1 cellular context compared by ENCODE assay signal in the genomic region with DNA sequence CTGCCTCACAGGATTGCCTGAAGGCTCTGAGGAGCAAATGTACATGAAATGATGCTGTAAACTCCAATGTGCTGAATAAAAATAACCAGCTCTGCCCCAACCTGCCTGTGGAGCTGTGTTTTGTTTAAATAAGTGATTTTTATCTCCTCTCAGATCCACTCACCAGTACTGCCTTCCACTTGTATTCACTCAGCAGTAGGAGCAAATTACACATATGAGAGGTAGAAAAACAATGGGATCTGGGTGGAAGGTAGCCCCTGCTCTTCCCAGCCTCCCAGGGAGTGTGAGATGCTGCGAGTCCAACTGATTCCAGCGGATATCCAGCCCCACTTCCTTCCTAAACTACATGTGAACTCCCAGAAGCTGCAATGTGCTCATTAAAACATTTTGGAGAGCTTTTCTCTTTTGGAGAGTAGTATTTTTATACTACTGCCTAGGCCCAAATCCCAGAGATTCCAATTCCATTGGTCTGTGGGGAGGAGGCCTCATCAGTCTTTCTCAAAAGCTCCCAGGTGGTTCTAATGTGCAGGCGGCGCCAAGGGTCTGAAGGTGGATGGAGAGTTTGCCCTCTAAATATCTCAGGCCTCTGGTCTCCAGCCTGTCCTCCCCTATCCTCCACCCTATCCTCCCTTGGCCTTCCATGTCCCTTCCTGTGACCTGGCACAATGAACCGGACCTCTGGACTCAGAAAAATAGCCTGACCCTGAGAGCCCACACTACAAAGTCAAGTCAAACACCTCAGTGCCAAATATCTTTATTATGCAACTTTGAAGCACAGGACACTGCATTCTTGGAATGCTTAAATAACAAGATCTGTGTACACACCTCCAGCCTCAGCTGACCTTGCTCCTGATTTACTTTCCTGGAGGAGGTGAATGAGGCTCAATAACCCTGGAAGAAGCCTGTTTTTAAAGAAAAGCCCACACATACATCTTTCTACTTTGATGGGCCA.
TF ChIP-seq lines count a peak whose summit lies in the region.

No MANE protein-coding gene starts in this region.

TF ChIP-seq in HepG2, 621 proteins besides CTCF, POLR2A, EP300 and RAD21 (continued from another document and continues in another):
- TF ChIP-seq, protein P1, sequence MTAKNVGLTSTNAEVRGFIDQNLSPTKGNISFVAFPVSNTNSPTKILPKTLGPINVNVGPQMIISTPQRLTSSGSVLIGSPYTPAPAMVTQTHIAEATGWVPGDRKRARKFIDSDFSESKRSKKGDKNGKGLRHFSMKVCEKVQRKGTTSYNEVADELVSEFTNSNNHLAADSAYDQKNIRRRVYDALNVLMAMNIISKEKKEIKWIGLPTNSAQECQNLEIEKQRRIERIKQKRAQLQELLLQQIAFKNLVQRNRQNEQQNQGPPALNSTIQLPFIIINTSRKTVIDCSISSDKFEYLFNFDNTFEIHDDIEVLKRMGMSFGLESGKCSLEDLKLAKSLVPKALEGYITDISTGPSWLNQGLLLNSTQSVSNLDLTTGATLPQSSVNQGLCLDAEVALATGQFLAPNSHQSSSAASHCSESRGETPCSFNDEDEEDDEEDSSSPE (CRISPR knock-in tag; IDR thresholded peaks at IDR 0.05) = 0 out of 2 replicates have a peak, but pooled peaks have one; percentile 35
- TF ChIP-seq, protein P2, sequence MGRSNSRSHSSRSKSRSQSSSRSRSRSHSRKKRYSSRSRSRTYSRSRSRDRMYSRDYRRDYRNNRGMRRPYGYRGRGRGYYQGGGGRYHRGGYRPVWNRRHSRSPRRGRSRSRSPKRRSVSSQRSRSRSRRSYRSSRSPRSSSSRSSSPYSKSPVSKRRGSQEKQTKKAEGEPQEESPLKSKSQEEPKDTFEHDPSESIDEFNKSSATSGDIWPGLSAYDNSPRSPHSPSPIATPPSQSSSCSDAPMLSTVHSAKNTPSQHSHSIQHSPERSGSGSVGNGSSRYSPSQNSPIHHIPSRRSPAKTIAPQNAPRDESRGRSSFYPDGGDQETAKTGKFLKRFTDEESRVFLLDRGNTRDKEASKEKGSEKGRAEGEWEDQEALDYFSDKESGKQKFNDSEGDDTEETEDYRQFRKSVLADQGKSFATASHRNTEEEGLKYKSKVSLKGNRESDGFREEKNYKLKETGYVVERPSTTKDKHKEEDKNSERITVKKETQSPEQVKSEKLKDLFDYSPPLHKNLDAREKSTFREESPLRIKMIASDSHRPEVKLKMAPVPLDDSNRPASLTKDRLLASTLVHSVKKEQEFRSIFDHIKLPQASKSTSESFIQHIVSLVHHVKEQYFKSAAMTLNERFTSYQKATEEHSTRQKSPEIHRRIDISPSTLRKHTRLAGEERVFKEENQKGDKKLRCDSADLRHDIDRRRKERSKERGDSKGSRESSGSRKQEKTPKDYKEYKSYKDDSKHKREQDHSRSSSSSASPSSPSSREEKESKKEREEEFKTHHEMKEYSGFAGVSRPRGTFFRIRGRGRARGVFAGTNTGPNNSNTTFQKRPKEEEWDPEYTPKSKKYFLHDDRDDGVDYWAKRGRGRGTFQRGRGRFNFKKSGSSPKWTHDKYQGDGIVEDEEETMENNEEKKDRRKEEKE (IDR thresholded peaks at IDR 0.05) = no peak
- TF ChIP-seq ELF3 (CRISPR knock-in tag; IDR thresholded peaks at IDR 0.05) (peak; percentile 89), HDAC1 (CRISPR knock-in tag; IDR thresholded peaks at IDR 0.05) (peak; percentile 91), ZNF296 (CRISPR knock-in tag; conservative IDR thresholded peaks at IDR 0.05) (no peak), SOX5 (CRISPR knock-in tag; IDR thresholded peaks at IDR 0.05; ENCODE audit: borderline replicate concordance) (peak; percentile 95), ZMYM3 (CRISPR knock-in tag; IDR thresholded peaks at IDR 0.05) (peak; percentile 64), ZNF12 (CRISPR knock-in tag; IDR thresholded peaks at IDR 0.05) (no peak), NFKBIZ (CRISPR knock-in tag; IDR thresholded peaks at IDR 0.05) (peak; percentile 71), JARID2 (CRISPR knock-in tag; IDR thresholded peaks at IDR 0.05; ENCODE audit: insufficient replicate concordance) (no peak), ZFY (CRISPR knock-in tag; IDR thresholded peaks at IDR 0.05) (no peak; the same call in 1 of the 2 replicates), SRF (IDR thresholded peaks at IDR 0.05; ENCODE audit: low read depth, low read length) (no peak), TCF7L2 (IDR thresholded peaks at IDR 0.05; ENCODE audit: low read depth, low read length) (no peak), ZKSCAN1 (IDR thresholded peaks at IDR 0.05; ENCODE audit: low read length) (no peak), ELF1 (CRISPR knock-in tag; IDR thresholded peaks at IDR 0.05) (no peak), ZNF552 (CRISPR knock-in tag; IDR thresholded peaks at IDR 0.05; ENCODE audit: borderline replicate concordance) (no peak), ZNF720 (CRISPR knock-in tag; IDR thresholded peaks at IDR 0.05) (no peak), THAP11 (CRISPR knock-in tag; IDR thresholded peaks at IDR 0.05) (peak; percentile 71), ZNF337 (CRISPR knock-in tag; IDR thresholded peaks at IDR 0.05; ENCODE audit: borderline replicate concordance, low read depth) (no peak), POGZ (CRISPR knock-in tag; IDR thresholded peaks at IDR 0.05) (peak; percentile 74; the same call in 1 of the 2 replicates), ZBTB38 (CRISPR knock-in tag; IDR thresholded peaks at IDR 0.05) (no peak), SMARCE1 (IDR thresholded peaks at IDR 0.05; ENCODE audit: borderline replicate concordance) (no peak), TCF7 (IDR thresholded peaks at IDR 0.05; ENCODE audit: low read depth) (peak; percentile 96), STAG1 (CRISPR knock-in tag; IDR thresholded peaks at IDR 0.05) (0 out of 2 replicates have a peak, but pooled peaks have one; percentile 8)
- TF ChIP-seq, protein P3, sequence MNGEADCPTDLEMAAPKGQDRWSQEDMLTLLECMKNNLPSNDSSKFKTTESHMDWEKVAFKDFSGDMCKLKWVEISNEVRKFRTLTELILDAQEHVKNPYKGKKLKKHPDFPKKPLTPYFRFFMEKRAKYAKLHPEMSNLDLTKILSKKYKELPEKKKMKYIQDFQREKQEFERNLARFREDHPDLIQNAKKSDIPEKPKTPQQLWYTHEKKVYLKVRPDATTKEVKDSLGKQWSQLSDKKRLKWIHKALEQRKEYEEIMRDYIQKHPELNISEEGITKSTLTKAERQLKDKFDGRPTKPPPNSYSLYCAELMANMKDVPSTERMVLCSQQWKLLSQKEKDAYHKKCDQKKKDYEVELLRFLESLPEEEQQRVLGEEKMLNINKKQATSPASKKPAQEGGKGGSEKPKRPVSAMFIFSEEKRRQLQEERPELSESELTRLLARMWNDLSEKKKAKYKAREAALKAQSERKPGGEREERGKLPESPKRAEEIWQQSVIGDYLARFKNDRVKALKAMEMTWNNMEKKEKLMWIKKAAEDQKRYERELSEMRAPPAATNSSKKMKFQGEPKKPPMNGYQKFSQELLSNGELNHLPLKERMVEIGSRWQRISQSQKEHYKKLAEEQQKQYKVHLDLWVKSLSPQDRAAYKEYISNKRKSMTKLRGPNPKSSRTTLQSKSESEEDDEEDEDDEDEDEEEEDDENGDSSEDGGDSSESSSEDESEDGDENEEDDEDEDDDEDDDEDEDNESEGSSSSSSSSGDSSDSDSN (CRISPR knock-in tag; IDR thresholded peaks at IDR 0.05) = peak; percentile 25; the same call in 1 of the 2 replicates
- TF ChIP-seq, protein P4, sequence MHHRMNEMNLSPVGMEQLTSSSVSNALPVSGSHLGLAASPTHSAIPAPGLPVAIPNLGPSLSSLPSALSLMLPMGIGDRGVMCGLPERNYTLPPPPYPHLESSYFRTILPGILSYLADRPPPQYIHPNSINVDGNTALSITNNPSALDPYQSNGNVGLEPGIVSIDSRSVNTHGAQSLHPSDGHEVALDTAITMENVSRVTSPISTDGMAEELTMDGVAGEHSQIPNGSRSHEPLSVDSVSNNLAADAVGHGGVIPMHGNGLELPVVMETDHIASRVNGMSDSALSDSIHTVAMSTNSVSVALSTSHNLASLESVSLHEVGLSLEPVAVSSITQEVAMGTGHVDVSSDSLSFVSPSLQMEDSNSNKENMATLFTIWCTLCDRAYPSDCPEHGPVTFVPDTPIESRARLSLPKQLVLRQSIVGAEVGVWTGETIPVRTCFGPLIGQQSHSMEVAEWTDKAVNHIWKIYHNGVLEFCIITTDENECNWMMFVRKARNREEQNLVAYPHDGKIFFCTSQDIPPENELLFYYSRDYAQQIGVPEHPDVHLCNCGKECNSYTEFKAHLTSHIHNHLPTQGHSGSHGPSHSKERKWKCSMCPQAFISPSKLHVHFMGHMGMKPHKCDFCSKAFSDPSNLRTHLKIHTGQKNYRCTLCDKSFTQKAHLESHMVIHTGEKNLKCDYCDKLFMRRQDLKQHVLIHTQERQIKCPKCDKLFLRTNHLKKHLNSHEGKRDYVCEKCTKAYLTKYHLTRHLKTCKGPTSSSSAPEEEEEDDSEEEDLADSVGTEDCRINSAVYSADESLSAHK (CRISPR knock-in tag; IDR thresholded peaks at IDR 0.05; ENCODE audit: borderline replicate concordance) = no peak
- TF ChIP-seq, protein P5, sequence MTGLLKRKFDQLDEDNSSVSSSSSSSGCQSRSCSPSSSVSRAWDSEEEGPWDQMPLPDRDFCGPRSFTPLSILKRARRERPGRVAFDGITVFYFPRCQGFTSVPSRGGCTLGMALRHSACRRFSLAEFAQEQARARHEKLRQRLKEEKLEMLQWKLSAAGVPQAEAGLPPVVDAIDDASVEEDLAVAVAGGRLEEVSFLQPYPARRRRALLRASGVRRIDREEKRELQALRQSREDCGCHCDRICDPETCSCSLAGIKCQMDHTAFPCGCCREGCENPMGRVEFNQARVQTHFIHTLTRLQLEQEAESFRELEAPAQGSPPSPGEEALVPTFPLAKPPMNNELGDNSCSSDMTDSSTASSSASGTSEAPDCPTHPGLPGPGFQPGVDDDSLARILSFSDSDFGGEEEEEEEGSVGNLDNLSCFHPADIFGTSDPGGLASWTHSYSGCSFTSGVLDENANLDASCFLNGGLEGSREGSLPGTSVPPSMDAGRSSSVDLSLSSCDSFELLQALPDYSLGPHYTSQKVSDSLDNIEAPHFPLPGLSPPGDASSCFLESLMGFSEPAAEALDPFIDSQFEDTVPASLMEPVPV (CRISPR knock-in tag; IDR thresholded peaks at IDR 0.05) = no peak; the same call in 1 of the 2 replicates
- TF ChIP-seq, protein P6, sequence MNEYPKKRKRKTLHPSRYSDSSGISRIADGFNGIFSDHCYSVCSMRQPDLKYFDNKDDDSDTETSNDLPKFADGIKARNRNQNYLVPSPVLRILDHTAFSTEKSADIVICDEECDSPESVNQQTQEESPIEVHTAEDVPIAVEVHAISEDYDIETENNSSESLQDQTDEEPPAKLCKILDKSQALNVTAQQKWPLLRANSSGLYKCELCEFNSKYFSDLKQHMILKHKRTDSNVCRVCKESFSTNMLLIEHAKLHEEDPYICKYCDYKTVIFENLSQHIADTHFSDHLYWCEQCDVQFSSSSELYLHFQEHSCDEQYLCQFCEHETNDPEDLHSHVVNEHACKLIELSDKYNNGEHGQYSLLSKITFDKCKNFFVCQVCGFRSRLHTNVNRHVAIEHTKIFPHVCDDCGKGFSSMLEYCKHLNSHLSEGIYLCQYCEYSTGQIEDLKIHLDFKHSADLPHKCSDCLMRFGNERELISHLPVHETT (CRISPR knock-in tag; conservative IDR thresholded peaks at IDR 0.05) = peak; percentile 72; the same call in 1 of the 2 replicates
- TF ChIP-seq, protein P7, sequence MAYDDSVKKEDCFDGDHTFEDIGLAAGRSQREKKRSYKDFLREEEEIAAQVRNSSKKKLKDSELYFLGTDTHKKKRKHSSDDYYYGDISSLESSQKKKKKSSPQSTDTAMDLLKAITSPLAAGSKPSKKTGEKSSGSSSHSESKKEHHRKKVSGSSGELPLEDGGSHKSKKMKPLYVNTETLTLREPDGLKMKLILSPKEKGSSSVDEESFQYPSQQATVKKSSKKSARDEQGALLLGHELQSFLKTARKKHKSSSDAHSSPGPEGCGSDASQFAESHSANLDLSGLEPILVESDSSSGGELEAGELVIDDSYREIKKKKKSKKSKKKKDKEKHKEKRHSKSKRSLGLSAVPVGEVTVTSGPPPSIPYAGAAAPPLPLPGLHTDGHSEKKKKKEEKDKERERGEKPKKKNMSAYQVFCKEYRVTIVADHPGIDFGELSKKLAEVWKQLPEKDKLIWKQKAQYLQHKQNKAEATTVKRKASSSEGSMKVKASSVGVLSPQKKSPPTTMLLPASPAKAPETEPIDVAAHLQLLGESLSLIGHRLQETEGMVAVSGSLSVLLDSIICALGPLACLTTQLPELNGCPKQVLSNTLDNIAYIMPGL (CRISPR knock-in tag; IDR thresholded peaks at IDR 0.05; ENCODE audit: borderline replicate concordance in 1 of 2, low read depth in 1 of 2) = peak in 1 of 2 experiments; percentile 75; a peak in 1 of 4 replicates
- TF ChIP-seq, protein P8, sequence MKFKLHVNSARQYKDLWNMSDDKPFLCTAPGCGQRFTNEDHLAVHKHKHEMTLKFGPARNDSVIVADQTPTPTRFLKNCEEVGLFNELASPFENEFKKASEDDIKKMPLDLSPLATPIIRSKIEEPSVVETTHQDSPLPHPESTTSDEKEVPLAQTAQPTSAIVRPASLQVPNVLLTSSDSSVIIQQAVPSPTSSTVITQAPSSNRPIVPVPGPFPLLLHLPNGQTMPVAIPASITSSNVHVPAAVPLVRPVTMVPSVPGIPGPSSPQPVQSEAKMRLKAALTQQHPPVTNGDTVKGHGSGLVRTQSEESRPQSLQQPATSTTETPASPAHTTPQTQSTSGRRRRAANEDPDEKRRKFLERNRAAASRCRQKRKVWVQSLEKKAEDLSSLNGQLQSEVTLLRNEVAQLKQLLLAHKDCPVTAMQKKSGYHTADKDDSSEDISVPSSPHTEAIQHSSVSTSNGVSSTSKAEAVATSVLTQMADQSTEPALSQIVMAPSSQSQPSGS (CRISPR knock-in tag; IDR thresholded peaks at IDR 0.05) = peak; percentile 95
- TF ChIP-seq, protein P9, sequence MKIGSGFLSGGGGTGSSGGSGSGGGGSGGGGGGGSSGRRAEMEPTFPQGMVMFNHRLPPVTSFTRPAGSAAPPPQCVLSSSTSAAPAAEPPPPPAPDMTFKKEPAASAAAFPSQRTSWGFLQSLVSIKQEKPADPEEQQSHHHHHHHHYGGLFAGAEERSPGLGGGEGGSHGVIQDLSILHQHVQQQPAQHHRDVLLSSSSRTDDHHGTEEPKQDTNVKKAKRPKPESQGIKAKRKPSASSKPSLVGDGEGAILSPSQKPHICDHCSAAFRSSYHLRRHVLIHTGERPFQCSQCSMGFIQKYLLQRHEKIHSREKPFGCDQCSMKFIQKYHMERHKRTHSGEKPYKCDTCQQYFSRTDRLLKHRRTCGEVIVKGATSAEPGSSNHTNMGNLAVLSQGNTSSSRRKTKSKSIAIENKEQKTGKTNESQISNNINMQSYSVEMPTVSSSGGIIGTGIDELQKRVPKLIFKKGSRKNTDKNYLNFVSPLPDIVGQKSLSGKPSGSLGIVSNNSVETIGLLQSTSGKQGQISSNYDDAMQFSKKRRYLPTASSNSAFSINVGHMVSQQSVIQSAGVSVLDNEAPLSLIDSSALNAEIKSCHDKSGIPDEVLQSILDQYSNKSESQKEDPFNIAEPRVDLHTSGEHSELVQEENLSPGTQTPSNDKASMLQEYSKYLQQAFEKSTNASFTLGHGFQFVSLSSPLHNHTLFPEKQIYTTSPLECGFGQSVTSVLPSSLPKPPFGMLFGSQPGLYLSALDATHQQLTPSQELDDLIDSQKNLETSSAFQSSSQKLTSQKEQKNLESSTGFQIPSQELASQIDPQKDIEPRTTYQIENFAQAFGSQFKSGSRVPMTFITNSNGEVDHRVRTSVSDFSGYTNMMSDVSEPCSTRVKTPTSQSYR (CRISPR knock-in tag; IDR thresholded peaks at IDR 0.05; ENCODE audit: borderline replicate concordance) = peak; percentile 69; the same call in 1 of the 2 replicates
- TF ChIP-seq, protein P10, sequence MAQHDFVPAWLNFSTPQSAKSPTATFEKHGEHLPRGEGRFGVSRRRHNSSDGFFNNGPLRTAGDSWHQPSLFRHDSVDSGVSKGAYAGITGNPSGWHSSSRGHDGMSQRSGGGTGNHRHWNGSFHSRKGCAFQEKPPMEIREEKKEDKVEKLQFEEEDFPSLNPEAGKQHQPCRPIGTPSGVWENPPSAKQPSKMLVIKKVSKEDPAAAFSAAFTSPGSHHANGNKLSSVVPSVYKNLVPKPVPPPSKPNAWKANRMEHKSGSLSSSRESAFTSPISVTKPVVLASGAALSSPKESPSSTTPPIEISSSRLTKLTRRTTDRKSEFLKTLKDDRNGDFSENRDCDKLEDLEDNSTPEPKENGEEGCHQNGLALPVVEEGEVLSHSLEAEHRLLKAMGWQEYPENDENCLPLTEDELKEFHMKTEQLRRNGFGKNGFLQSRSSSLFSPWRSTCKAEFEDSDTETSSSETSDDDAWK (CRISPR knock-in tag; IDR thresholded peaks at IDR 0.05) = no peak
